ENCODE assay signal across 18 cellular contexts in the genomic region with DNA sequence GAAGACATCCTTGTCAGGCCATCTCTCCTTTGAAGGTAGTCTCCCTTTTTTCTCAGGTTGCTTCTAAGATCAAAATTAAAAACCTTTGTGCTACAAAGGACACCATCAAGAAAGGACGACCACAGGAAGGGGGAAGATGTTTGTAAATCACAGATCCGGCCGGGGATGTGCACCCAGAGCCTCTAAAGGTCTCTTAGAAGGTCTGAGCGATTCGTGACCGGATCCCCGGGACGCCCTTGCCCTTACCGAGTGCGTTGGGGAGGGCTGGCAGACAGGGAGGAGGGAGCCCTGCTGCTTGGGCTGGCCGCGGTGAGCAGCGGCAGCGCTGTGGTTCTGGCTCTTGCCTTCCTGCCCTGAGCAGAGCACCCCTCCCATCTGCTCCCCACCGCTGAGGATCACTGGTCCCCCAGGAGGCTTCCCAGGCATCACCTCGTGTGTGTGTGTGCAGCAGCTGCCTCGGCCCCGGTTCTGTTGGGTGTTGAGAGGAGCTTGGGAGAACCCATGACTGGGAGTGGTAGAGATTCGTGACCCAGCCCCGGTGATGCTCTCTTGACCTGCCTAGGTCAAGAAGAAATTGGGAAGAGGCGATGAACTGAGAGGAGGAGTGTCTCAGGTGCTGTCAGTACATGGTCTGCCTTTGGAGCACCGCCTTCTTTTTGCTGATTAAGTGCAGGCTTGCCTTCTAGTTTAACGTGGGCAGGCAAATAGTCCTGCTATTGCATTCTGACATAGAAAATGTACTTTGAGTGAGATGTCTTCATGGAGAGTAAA. TPM values are rescaled to one million over a fixed set of nuclear protein-coding genes. Genes with fewer than 3 reads are reported as not detected.
DNase-seq lines count a peak whose midpoint lies in the region; ATAC-seq and TF ChIP-seq lines count a peak whose summit lies in the region.
"Had no signal": no experiment of that assay in that cellular context is flagged by ENCODE, and none has a peak within 500 bp of the region (broad histone marks: within the 10 kb centered on the region; RNA-seq: fewer than 3 reads in every experiment).

No MANE protein-coding gene starts in this region.

- H3K4me1 Mint-ChIP-seq in activated naive CD4-positive, alpha-beta T cell treated with anti-CD3 and anti-CD28 coated beads for 36 hours (ENCODE audit: low read depth): peaks cover 11% of the 10 kb centered on the region

- peak overlapping the region; percentile 52 for H3K27ac ChIP-seq in caudate nucleus (ENCODE audit: low read depth, low read length)
- H3K27ac ChIP-seq in colonic mucosa: no peak overlapping the region
- H3K27ac ChIP-seq: GM23248 had no signal

- H3K4me3 Mint-ChIP-seq in activated naive CD4-positive, alpha-beta T cell treated with anti-CD3 and anti-CD28 coated beads for 36 hours: no peak overlapping the region

- peak overlapping the region; percentile 32 to 52 for H3K27ac Mint-ChIP-seq in activated naive CD4-positive, alpha-beta T cell treated with anti-CD3 and anti-CD28 coated beads, Interleukin-2, amount 50 U/mL, for 72 hours
- no peak overlapping the region for H3K27ac Mint-ChIP-seq in activated naive CD4-positive, alpha-beta T cell treated with anti-CD3 and anti-CD28 coated beads for 36 hours

- TF ChIP-seq CTCF in colonic mucosa (IDR thresholded peaks at IDR 0.05): no peak

- H3K4me3 ChIP-seq in colonic mucosa: no peak overlapping the region
- H3K4me3 ChIP-seq: GM12878, GM23248 had no signal

- peaks cover 18 to 31% of the 10 kb centered on the region in 2 donors for H3K36me3 Mint-ChIP-seq in activated naive CD4-positive, alpha-beta T cell treated with anti-CD3 and anti-CD28 coated beads, Interleukin-2, amount 50 U/mL, for 72 hours
- peaks cover 18% of the 10 kb centered on the region for H3K36me3 Mint-ChIP-seq in activated naive CD4-positive, alpha-beta T cell treated with anti-CD3 and anti-CD28 coated beads for 36 hours (ENCODE audit: low read depth)

- H3K27me3 Mint-ChIP-seq in activated naive CD4-positive, alpha-beta T cell treated with anti-CD3 and anti-CD28 coated beads for 36 hours (ENCODE audit: low read depth): no peaks in the 10 kb centered on the region
- H3K27me3 Mint-ChIP-seq: CD4-positive, alpha-beta memory T cell had no signal

- peaks cover 6% of the 10 kb centered on the region for H3K4me1 ChIP-seq in colonic mucosa

- H3K9me3 Mint-ChIP-seq in activated naive CD4-positive, alpha-beta T cell treated with anti-CD3 and anti-CD28 coated beads, Interleukin-2, amount 50 U/mL, for 72 hours: no peaks in the 10 kb centered on the region
- H3K9me3 Mint-ChIP-seq in activated naive CD4-positive, alpha-beta T cell treated with anti-CD3 and anti-CD28 coated beads for 36 hours: no peaks in the 10 kb centered on the region
- H3K9me3 Mint-ChIP-seq: CD4-positive, alpha-beta memory T cell had no signal

- no peak for ATAC-seq in activated naive CD4-positive, alpha-beta T cell treated with anti-CD3 and anti-CD28 coated beads, Interleukin-2, amount 50 U/mL, for 72 hours
- ATAC-seq: GM12878, Panc1 had no signal

- H3K36me3 ChIP-seq in colonic mucosa: no peaks in the 10 kb centered on the region

- H3K27me3 ChIP-seq in colonic mucosa: no peaks in the 10 kb centered on the region

- intact Hi-C loops in activated naive CD4-positive, alpha-beta T cell treated with anti-CD3 and anti-CD28 coated beads for 36 hours (cut with micrococcal nuclease): no loop called here
- intact Hi-C loops in posterior vena cava (cut with DNase I): no loop called here
- intact Hi-C loops in colonic mucosa (cut with DNase I): no loop called here

- H3K9ac ChIP-seq in colonic mucosa (ENCODE audit: low read depth in 2 of 2, low read length in 2 of 2): no peak overlapping the region
- H3K9ac ChIP-seq: GM23248 had no signal

- CTCF ChIA-PET in activated naive CD4-positive, alpha-beta T cell treated with anti-CD3 and anti-CD28 coated beads for 36 hours (lab: Charles Lee): no interaction called here

- no peak for DNase-seq in activated naive CD4-positive, alpha-beta T cell treated with anti-CD3 and anti-CD28 coated beads, Interleukin-2, amount 50 U/mL, for 72 hours (ENCODE audit: low spot score in 2 of 2)
- no peak for DNase-seq in activated naive CD4-positive, alpha-beta T cell treated with anti-CD3 and anti-CD28 coated beads for 36 hours
- DNase-seq in caudate nucleus (lab: John Stamatoyannopoulos, UW): peak in 8 of 61 donors; percentile 14 to 67 (median 28)
- peak; percentile 76 for DNase-seq in posterior vena cava (ENCODE audit: low spot score)
- DNase-seq in colonic mucosa: no peak
- no peak for DNase-seq in COLO668 (lab: John Stamatoyannopoulos, UW; ENCODE audit: unreplicated experiment)
- no peak for DNase-seq in activated CD8-positive, alpha-beta memory T cell treated with anti-CD3 and anti-CD28 coated beads, Interleukin-2, amount 50 U/mL, for 4 hours
- DNase-seq: Calu3; CD4-positive, alpha-beta memory T cell; EL; GM23248; HCEC 1CT; NCI-H1105; NCI-H1694; NCI-H2081 treated with DMSO at 0.1 percent for 48 hours; Right ventricle myocardium superior had no signal

- no peaks in the 10 kb centered on the region for H3K9me3 ChIP-seq in colonic mucosa

RNA-seq across cellular contexts. Expression of gene AGPAT3, which starts 34.5 kb away (rescaled TPM):
- 100 to 1,000 TPM in 1 of 2 donors, 10 to 100 TPM in 1; 21.2 to 109 TPM for total RNA-seq in activated naive CD4-positive, alpha-beta T cell treated with anti-CD3 and anti-CD28 coated beads, Interleukin-2, amount 50 U/mL, for 72 hours
- 10 to 100 TPM; 57.9 to 64.1 TPM for total RNA-seq in activated naive CD4-positive, alpha-beta T cell treated with anti-CD3 and anti-CD28 coated beads for 36 hours
- total RNA-seq in posterior vena cava (10 to 100 TPM; 35.3 to 43.2 TPM), colonic mucosa (100 to 1,000 TPM in 1 of 2 donors, 10 to 100 TPM in 1; 82.2 to 101 TPM)
